ENCODE assay signal across 1 cellular context in genomic region chr17:62064029-62064790, GRCh38.
TF ChIP-seq lines count a peak whose summit lies in the region.

No MANE protein-coding gene starts in this region.

TF ChIP-seq in IMR-90, 13 proteins besides CTCF, POLR2A, EP300 and RAD21 (continued from another document):
- no peak for TF ChIP-seq ELK1 (IDR thresholded peaks at IDR 0.05; ENCODE audit: borderline replicate concordance, low read depth, low read length)
